Comparison of ENCODE assay signal across 17 cellular contexts in genomic region chr1:58721247-58721820, GRCh38. TPM values are rescaled to one million over a fixed set of nuclear protein-coding genes. Genes with fewer than 3 reads are reported as not detected.
A peak's percentile ranks its signal among the peaks of the same experiment; 100 is the strongest.
DNase-seq lines count a peak whose midpoint lies in the region; ATAC-seq and TF ChIP-seq lines count a peak whose summit lies in the region.
"Had no signal": no experiment of that assay in that cellular context is flagged by ENCODE, and none has a peak within 500 bp of the region (broad histone marks: within the 10 kb centered on the region; RNA-seq: fewer than 3 reads in every experiment).

No MANE protein-coding gene starts in this region.

- intact Hi-C loops in mammary epithelial cell (cut with micrococcal nuclease), result no loop called here

- no peak overlapping the region for H3K4me3 Mint-ChIP-seq in activated naive CD8-positive, alpha-beta T cell treated with anti-CD3 and anti-CD28 coated beads, Interleukin-2, amount 10 ng/mL, durations not matched to agents 7 days and 5 days
- no peak overlapping the region for H3K4me3 Mint-ChIP-seq in activated naive CD8-positive, alpha-beta T cell treated with anti-CD3 and anti-CD28 coated beads for 36 hours
- H3K4me3 Mint-ChIP-seq in HFFc6, result no peak overlapping the region
- no peak overlapping the region for H3K4me3 Mint-ChIP-seq in T-helper 17 cell
- H3K4me3 Mint-ChIP-seq: CD4-positive, CD25-positive, alpha-beta regulatory T cell had no signal

- CTCF ChIA-PET in mammary epithelial cell (lab: Charles Lee; ENCODE audit: low non-redundant PET), result interaction anchor here (0.5 to 0.6 kb wide), 3 partner anchors 14 to 1103 kb away, joined by 3 to 10 read pairs (median 6); no protein-coding TSS in a partner anchor

- H3K4me1 Mint-ChIP-seq in activated naive CD8-positive, alpha-beta T cell treated with anti-CD3 and anti-CD28 coated beads, Interleukin-2, amount 10 ng/mL, durations not matched to agents 7 days and 5 days, result peaks cover 40% of the 10 kb centered on the region
- peaks cover 16% of the 10 kb centered on the region for H3K4me1 Mint-ChIP-seq in activated naive CD8-positive, alpha-beta T cell treated with anti-CD3 and anti-CD28 coated beads for 36 hours
- H3K4me1 Mint-ChIP-seq in HFFc6 (ENCODE audit: low read depth) (peaks cover 70% of the 10 kb centered on the region), T-helper 17 cell (peaks cover 18% of the 10 kb centered on the region)

- TF ChIP-seq CTCF in HFFc6 (IDR thresholded peaks at IDR 0.05) (no peak), mammary epithelial cell (conservative IDR thresholded peaks at IDR 0.05 in 1 of 2, IDR thresholded peaks at IDR 0.05 in 1 of 2; ENCODE audit: extremely low read depth in 1 of 2, insufficient read depth in 1 of 2, low read depth in 1 of 2, low read length in 2 of 2) (no peak)

- WGBS in mammary epithelial cell (ENCODE audit: low coverage, missing lambda C conversion rate), result 20% methylated on average over 6 of the region's 6 CpGs

- peak overlapping the region; percentile 75 for H2AFZ ChIP-seq in mammary epithelial cell (ENCODE audit: low read depth, low read length)

- no peaks in the 10 kb centered on the region for H4K20me1 ChIP-seq in mammary epithelial cell (ENCODE audit: insufficient read depth, low read length)

- ATAC-seq in activated naive CD8-positive, alpha-beta T cell treated with anti-CD3 and anti-CD28 coated beads, Interleukin-2, amount 10 ng/mL, durations not matched to agents 7 days and 5 days (ENCODE audit: low read depth), result no peak
- ATAC-seq in T-helper 17 cell, result no peak
- ATAC-seq: HepG2 had no signal

- H3K4me1 ChIP-seq in mammary epithelial cell (ENCODE audit: insufficient read depth, low read length), result peaks cover 32% of the 10 kb centered on the region
- H3K4me1 ChIP-seq: Peyer's patch had no signal

- in situ Hi-C loops in mammary epithelial cell (cut with MboI; ENCODE audit: low sequenced_read_pairs in 2 of 2), result no loop called here

- no peaks in the 10 kb centered on the region for H3K27me3 Mint-ChIP-seq in activated naive CD8-positive, alpha-beta T cell treated with anti-CD3 and anti-CD28 coated beads, Interleukin-2, amount 10 ng/mL, durations not matched to agents 7 days and 5 days
- H3K27me3 Mint-ChIP-seq in activated naive CD8-positive, alpha-beta T cell treated with anti-CD3 and anti-CD28 coated beads for 36 hours, result no peaks in the 10 kb centered on the region
- H3K27me3 Mint-ChIP-seq in HFFc6 (ENCODE audit: insufficient read depth) (no peaks in the 10 kb centered on the region), T-helper 17 cell (no peaks in the 10 kb centered on the region)
- H3K27me3 Mint-ChIP-seq: CD4-positive, CD25-positive, alpha-beta regulatory T cell had no signal

- no peak overlapping the region for H3K4me3 ChIP-seq in mammary epithelial cell (replicated peaks in 1 of 3; ENCODE audit: insufficient read depth in 1 of 3, low read depth in 2 of 3, low read length in 3 of 3)
- H3K4me3 ChIP-seq: Peyer's patch had no signal

- H3K36me3 ChIP-seq in mammary epithelial cell (ENCODE audit: insufficient read depth, low read length), result no peaks in the 10 kb centered on the region
- H3K36me3 ChIP-seq: Peyer's patch had no signal

- no TSS peak for BruUV-seq in mammary epithelial cell (replicated peaks; lab: Mats Ljungman, UMichigan)

- dilution Hi-C loops in mammary epithelial cell (cut with HindIII; ENCODE audit: low sequenced_read_pairs), result loop anchor here (5.0 kb wide), 1 partner anchor 41 kb away; no protein-coding TSS in a partner anchor

- no peaks in the 10 kb centered on the region for H3K9me3 Mint-ChIP-seq in activated naive CD8-positive, alpha-beta T cell treated with anti-CD3 and anti-CD28 coated beads, Interleukin-2, amount 10 ng/mL, durations not matched to agents 7 days and 5 days
- H3K9me3 Mint-ChIP-seq in activated naive CD8-positive, alpha-beta T cell treated with anti-CD3 and anti-CD28 coated beads for 36 hours, result no peaks in the 10 kb centered on the region
- no peaks in the 10 kb centered on the region for H3K9me3 Mint-ChIP-seq in HFFc6

- peak overlapping the region; percentile 27 for H3K27ac Mint-ChIP-seq in activated naive CD8-positive, alpha-beta T cell treated with anti-CD3 and anti-CD28 coated beads, Interleukin-2, amount 10 ng/mL, durations not matched to agents 7 days and 5 days
- H3K27ac Mint-ChIP-seq in activated naive CD8-positive, alpha-beta T cell treated with anti-CD3 and anti-CD28 coated beads for 36 hours, result no peak overlapping the region
- H3K27ac Mint-ChIP-seq in HFFc6, result peak overlapping the region; percentile 47; the same call in 1 of the 2 replicates
- H3K27ac Mint-ChIP-seq in T-helper 17 cell, result no peak overlapping the region

- no peaks in the 10 kb centered on the region for H3K9me3 ChIP-seq in mammary epithelial cell (replicated peaks; ENCODE audit: insufficient read depth, low read length)
- H3K9me3 ChIP-seq in T-helper 17 cell (ENCODE audit: control insufficient read depth, low read length, poor library complexity, severe bottlenecking), result no peaks in the 10 kb centered on the region
- H3K9me3 ChIP-seq: Peyer's patch had no signal

- H3K27ac ChIP-seq in mammary epithelial cell (ENCODE audit: insufficient read depth, low read depth, low read length), result no peak overlapping the region
- H3K27ac ChIP-seq: Peyer's patch had no signal

- no peak overlapping the region for H3K9ac ChIP-seq in mammary epithelial cell (ENCODE audit: insufficient read depth, low read length)

- no peaks in the 10 kb centered on the region for H3K27me3 ChIP-seq in mammary epithelial cell (ENCODE audit: insufficient read depth, low read length)
- H3K27me3 ChIP-seq: Peyer's patch had no signal

- no peak for DNase-seq in activated naive CD8-positive, alpha-beta T cell treated with anti-CD3 and anti-CD28 coated beads, Interleukin-2, amount 10 ng/mL, durations not matched to agents 7 days and 5 days
- DNase-seq in activated naive CD8-positive, alpha-beta T cell treated with anti-CD3 and anti-CD28 coated beads for 36 hours, result no peak
- no peak for DNase-seq in HFFc6
- DNase-seq in mammary epithelial cell, result no peak
- DNase-seq in middle frontal gyrus (ENCODE audit: extremely low spot score, low spot score), result peak; percentile 55
- DNase-seq in NCI-H774 (lab: John Stamatoyannopoulos, UW), result no peak
- no peak for DNase-seq in NCI-H146 treated with DMSO at 0.1 percent for 48 hours (lab: John Stamatoyannopoulos, UW; ENCODE audit: unreplicated experiment)
- no peak for DNase-seq in T-helper 17 cell
- DNase-seq: CD4-positive, CD25-positive, alpha-beta regulatory T cell; DMS79 treated with DMSO at 0.1 percent for 48 hours; GF-D8; GOT3; NCI-H1417; NCI-H2029 treated with DMSO at 0.1 percent for 48 hours; NCI-H510A; Peyer's patch had no signal

- peak overlapping the region; percentile 38 for H3K4me2 ChIP-seq in mammary epithelial cell (ENCODE audit: insufficient read depth, low read depth, low read length)

- POLR2A ChIA-PET in activated naive CD8-positive, alpha-beta T cell treated with anti-CD3 and anti-CD28 coated beads, Interleukin-2, amount 10 ng/mL, durations not matched to agents 7 days and 5 days (lab: Charles Lee), result interaction anchor here (0.7 kb wide), 1 partner anchor 360 kb away, joined by 3 read pairs; no protein-coding TSS in a partner anchor

- H3K79me2 ChIP-seq in mammary epithelial cell (ENCODE audit: insufficient read depth, low read length), result no peaks in the 10 kb centered on the region

- H3K36me3 Mint-ChIP-seq in activated naive CD8-positive, alpha-beta T cell treated with anti-CD3 and anti-CD28 coated beads, Interleukin-2, amount 10 ng/mL, durations not matched to agents 7 days and 5 days, result peaks cover 18% of the 10 kb centered on the region
- H3K36me3 Mint-ChIP-seq in activated naive CD8-positive, alpha-beta T cell treated with anti-CD3 and anti-CD28 coated beads for 36 hours, result no peaks in the 10 kb centered on the region
- H3K36me3 Mint-ChIP-seq in HFFc6 (ENCODE audit: low read depth), result no peaks in the 10 kb centered on the region
- H3K36me3 Mint-ChIP-seq in T-helper 17 cell (ENCODE audit: low read depth), result peaks cover 2% of the 10 kb centered on the region
- H3K36me3 Mint-ChIP-seq: CD4-positive, CD25-positive, alpha-beta regulatory T cell had no signal

RNA-seq across cellular contexts. Expression of gene MYSM1, which starts 21.5 kb away (rescaled TPM):
- total RNA-seq in activated naive CD8-positive, alpha-beta T cell treated with anti-CD3 and anti-CD28 coated beads, Interleukin-2, amount 10 ng/mL, durations not matched to agents 7 days and 5 days, result 10 to 100 TPM; 52.7 to 59.6 TPM
- total RNA-seq in activated naive CD8-positive, alpha-beta T cell treated with anti-CD3 and anti-CD28 coated beads for 36 hours, result 10 to 100 TPM; 33.8 to 34.4 TPM
- 10 to 100 TPM; 15.6 to 18.8 (median 18.0) TPM for total RNA-seq in HFFc6 (2021; fragmentation: NEBNext Ultra II Directional; extraction: Animal tissue kit (Norgen Biotek cat#: 25700))
- total RNA-seq in mammary epithelial cell (10 to 100 TPM; 23.8 to 46.1 TPM), T-helper 17 cell (10 to 100 TPM; 54.1 to 63.7 TPM)
- 6.3 TPM for polyA plus RNA-seq in mammary epithelial cell
- polyA minus RNA-seq in mammary epithelial cell, result 1.7 TPM

Comparison
In these comparisons a context has a peak if more than half of its experiments do, and no peak if none do; other contexts are left out.
1. H3K27ac Mint-ChIP-seq: peak in activated naive CD8-positive, alpha-beta T cell treated with anti-CD3 and anti-CD28 coated beads, Interleukin-2, amount 10 ng/mL, durations not matched to agents 7 days and 5 days (single experiment) and HFFc6 (single experiment); none in activated naive CD8-positive, alpha-beta T cell treated with anti-CD3 and anti-CD28 coated beads for 36 hours (single experiment) and T-helper 17 cell (single experiment).